In genomic region chr2:20185176-20186022, GRCh38 we compare ENCODE assay signal across 9 cellular contexts. TPM values are rescaled to one million over a fixed set of nuclear protein-coding genes. Genes with fewer than 3 reads are reported as not detected.
DNase-seq lines count a peak whose midpoint lies in the region; ATAC-seq and TF ChIP-seq lines count a peak whose summit lies in the region.
"Had no signal": no experiment of that assay in that cellular context is flagged by ENCODE, and none has a peak within 500 bp of the region (broad histone marks: within the 10 kb centered on the region; RNA-seq: fewer than 3 reads in every experiment).

No MANE protein-coding gene starts in this region.

- peak; percentile 18 for ATAC-seq in SK-N-SH treated with all-trans-retinoic acid at 6 μM for 48 hours
- ATAC-seq in left ventricle myocardium superior, result peak; percentile 22
- ATAC-seq in stimulated activated naive CD8-positive, alpha-beta T cell treated with anti-CD3 and anti-CD28 coated beads, Interleukin-15, Interleukin-2, amounts not matched to agents 100 U/mL and 50 U/mL, for 24 hours, result no peak
- ATAC-seq in HG02884 (IDR thresholded peaks at IDR 0.05; ENCODE audit: unreplicated experiment), result no peak
- ATAC-seq in HG02885 (IDR thresholded peaks at IDR 0.05; ENCODE audit: poor library complexity, unreplicated experiment), result no peak

- DNase-seq in HL-60 (ENCODE audit: low read depth in 1 of 2, low spot score in 1 of 2) (peak; percentile 70 to 75), left ventricle myocardium superior (peak; percentile 21), skeletal muscle cell (ENCODE audit: low read depth) (peak; percentile 56), DMS53 treated with DMSO at 0.1 percent for 48 hours (lab: John Stamatoyannopoulos, UW; ENCODE audit: unreplicated experiment) (no peak)
- DNase-seq in stimulated activated naive CD8-positive, alpha-beta T cell treated with anti-CD3 and anti-CD28 coated beads, Interleukin-15, Interleukin-2, amounts not matched to agents 100 U/mL and 50 U/mL, for 24 hours, result no peak
- DNase-seq: NCI-H524 treated with DMSO at 0.1 percent for 48 hours had no signal

- peak overlapping the region; percentile 71 for H3K27ac ChIP-seq in HL-60 (replicated peaks)

- TF ChIP-seq CTCF in HL-60 (IDR thresholded peaks at IDR 0.05; ENCODE audit: insufficient read depth, low read length), result no peak

- no peaks in the 10 kb centered on the region for H3K27me3 ChIP-seq in HL-60 (ENCODE audit: insufficient read depth, poor library complexity, severe bottlenecking)

- intact Hi-C loops in left ventricle myocardium superior (cut with micrococcal nuclease), result no loop called here

- H3K4me3 ChIP-seq in HL-60 (replicated peaks; ENCODE audit: insufficient read depth, low read length), result peak overlapping the region; percentile 34; the same call in 1 of the 2 replicates
- no peak overlapping the region for H3K4me3 ChIP-seq in skeletal muscle cell (ENCODE audit: low read depth, low read length)

TF ChIP-seq in SK-N-SH treated with all-trans-retinoic acid at 6 μM for 48 hours, 23 proteins besides CTCF, POLR2A, EP300 and RAD21:
- TF ChIP-seq BACH2 (CRISPR knock-in tag; IDR thresholded peaks at IDR 0.05; ENCODE audit: borderline replicate concordance) (no peak), PATZ1 (CRISPR knock-in tag; IDR thresholded peaks at IDR 0.05; ENCODE audit: borderline replicate concordance) (no peak), ZNF565 (CRISPR knock-in tag; conservative IDR thresholded peaks at IDR 0.05; ENCODE audit: low read depth) (no peak), ZFP30 (CRISPR knock-in tag; IDR thresholded peaks at IDR 0.05) (no peak), ZFP3 (CRISPR knock-in tag; IDR thresholded peaks at IDR 0.05) (no peak)

RNA-seq across cellular contexts. Expression of gene SDC1, which starts 39.5 kb away (rescaled TPM):
- total RNA-seq in left ventricle myocardium superior, result 0.42 TPM

Comparison
In these comparisons a context has a peak if more than half of its experiments do, and no peak if none do; other contexts are left out.
1. DNase-seq: peak in HL-60 (2 of 2), left ventricle myocardium superior (single experiment) and skeletal muscle cell (single experiment); none in stimulated activated naive CD8-positive, alpha-beta T cell treated with anti-CD3 and anti-CD28 coated beads, Interleukin-15, Interleukin-2, amounts not matched to agents 100 U/mL and 50 U/mL, for 24 hours (single experiment) and DMS53 treated with DMSO at 0.1 percent for 48 hours (single experiment).
2. ATAC-seq: peak in SK-N-SH treated with all-trans-retinoic acid at 6 μM for 48 hours (single experiment) and left ventricle myocardium superior (single experiment); none in stimulated activated naive CD8-positive, alpha-beta T cell treated with anti-CD3 and anti-CD28 coated beads, Interleukin-15, Interleukin-2, amounts not matched to agents 100 U/mL and 50 U/mL, for 24 hours (single experiment), HG02884 (single experiment) and HG02885 (single experiment).